8 cellular contexts compared by ENCODE assay signal in the genomic region with DNA sequence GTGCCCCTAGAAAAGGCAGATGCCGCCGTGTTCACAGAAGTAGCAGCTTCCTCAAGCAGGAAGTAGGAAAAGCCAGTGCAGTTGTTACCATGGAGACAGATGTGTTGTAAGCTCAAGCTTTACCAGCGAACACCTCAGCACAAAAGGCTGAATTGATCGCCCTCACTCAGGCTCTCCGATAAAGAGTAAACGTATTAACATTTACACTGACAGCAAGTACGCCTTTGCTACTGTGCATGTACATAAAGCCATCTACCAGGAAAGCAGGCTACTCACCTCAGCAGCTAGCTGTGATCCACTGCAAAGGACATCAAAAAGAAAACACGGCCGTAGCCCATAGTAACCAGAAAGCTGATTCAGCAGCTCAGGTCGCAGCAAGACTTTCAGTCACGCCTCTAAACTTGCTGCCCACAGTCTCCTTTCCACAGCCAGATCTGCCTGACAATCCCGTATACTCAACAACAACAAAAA.
DNase-seq lines count a peak whose midpoint lies in the region; ATAC-seq and TF ChIP-seq lines count a peak whose summit lies in the region.
"Not testable (repeated sequence)": the region's sequence is repeated elsewhere in the genome, so short reads cannot be mapped to it uniquely, and the experiment has no call there.

No MANE protein-coding gene starts in this region.

- H3K36me3 Mint-ChIP-seq in activated CD4-positive, alpha-beta memory T cell treated with anti-CD3 and anti-CD28 coated beads for 36 hours; activated naive CD8-positive, alpha-beta T cell treated with anti-CD3 and anti-CD28 coated beads, Interleukin-2, amount 10 ng/mL, durations not matched to agents 7 days and 5 days: not testable (repeated sequence)

- WGBS in transverse colon (ENCODE audit: low coverage in 1 of 2), 2 donors, result 5% methylated on average over 12 of the region's 12 CpGs; no CpG with 5 or more reads in 1 of the 2 donors

- H3K27ac Mint-ChIP-seq in activated CD4-positive, alpha-beta memory T cell treated with anti-CD3 and anti-CD28 coated beads for 36 hours, result peak overlapping the region; percentile 99
- H3K27ac Mint-ChIP-seq in activated naive CD8-positive, alpha-beta T cell treated with anti-CD3 and anti-CD28 coated beads, Interleukin-2, amount 10 ng/mL, durations not matched to agents 7 days and 5 days, result peak overlapping the region; percentile 98

- not testable (repeated sequence) for H3K4me1 ChIP-seq in HAP-1; mononuclear cell (ENCODE audit: insufficient read depth, low read length)
- peaks cover 5 to 23% (median 5%) of the 10 kb centered on the region in 4 donors for H3K4me1 ChIP-seq in transverse colon

- H3K4me3 ChIP-seq in HAP-1; fibroblast of pulmonary artery (replicated peaks; ENCODE audit: low read depth, low read length): not testable (repeated sequence)
- H3K4me3 ChIP-seq in mononuclear cell (ENCODE audit: low read length), result peak overlapping the region; percentile 29
- peak overlapping the region in 2 of 4 donors; percentile 12 to 44 for H3K4me3 ChIP-seq in transverse colon

- CTCF ChIA-PET in activated CD4-positive, alpha-beta memory T cell treated with anti-CD3 and anti-CD28 coated beads for 36 hours (lab: Charles Lee), result interaction anchor here (4.2 kb wide), 1 partner anchor 72 kb away, joined by 18 read pairs; no protein-coding TSS in a partner anchor

- in situ Hi-C loops in HAP-1 (cut with MboI; ENCODE audit: low sequenced_read_pairs); transverse colon (cut with MboI; ENCODE audit: low pct_ligation_motif_present in 1 of 4, low pct_unique_long_range_greater_than_20kb in 1 of 4, low sequenced_read_pairs in 3 of 4): not testable (repeated sequence)

- not testable (repeated sequence) for H3K36me3 ChIP-seq in HAP-1 (replicated peaks); transverse colon

- peak overlapping the region; percentile 80 for H3K4me3 Mint-ChIP-seq in activated CD4-positive, alpha-beta memory T cell treated with anti-CD3 and anti-CD28 coated beads for 36 hours
- peak overlapping the region; percentile 92 for H3K4me3 Mint-ChIP-seq in activated naive CD8-positive, alpha-beta T cell treated with anti-CD3 and anti-CD28 coated beads, Interleukin-2, amount 10 ng/mL, durations not matched to agents 7 days and 5 days

- peak; percentile 13 for TF ChIP-seq POLR2A in transverse colon (IDR thresholded peaks at IDR 0.05)

- H3K27me3 Mint-ChIP-seq in activated CD4-positive, alpha-beta memory T cell treated with anti-CD3 and anti-CD28 coated beads for 36 hours; activated naive CD8-positive, alpha-beta T cell treated with anti-CD3 and anti-CD28 coated beads, Interleukin-2, amount 10 ng/mL, durations not matched to agents 7 days and 5 days: not testable (repeated sequence)

- H3K9me3 Mint-ChIP-seq in activated CD4-positive, alpha-beta memory T cell treated with anti-CD3 and anti-CD28 coated beads for 36 hours; activated naive CD8-positive, alpha-beta T cell treated with anti-CD3 and anti-CD28 coated beads, Interleukin-2, amount 10 ng/mL, durations not matched to agents 7 days and 5 days: not testable (repeated sequence)

- H3K4me1 Mint-ChIP-seq in activated CD4-positive, alpha-beta memory T cell treated with anti-CD3 and anti-CD28 coated beads for 36 hours (ENCODE audit: low read depth), result peaks cover 53% of the 10 kb centered on the region
- peaks cover 46% of the 10 kb centered on the region for H3K4me1 Mint-ChIP-seq in activated naive CD8-positive, alpha-beta T cell treated with anti-CD3 and anti-CD28 coated beads, Interleukin-2, amount 10 ng/mL, durations not matched to agents 7 days and 5 days

- intact Hi-C loops in activated CD4-positive, alpha-beta memory T cell treated with anti-CD3 and anti-CD28 coated beads for 36 hours (cut with micrococcal nuclease), result loop anchor here (10.0 kb wide), 4 partner anchors 51 to 511 kb away; partner anchors contain the start of gene WDR1
- intact Hi-C loops in transverse colon (cut with DNase I; ENCODE audit: low total_unique reads), result not testable (repeated sequence)

- POLR2A ChIA-PET in activated CD4-positive, alpha-beta memory T cell treated with anti-CD3 and anti-CD28 coated beads for 36 hours (lab: Charles Lee), result not testable (repeated sequence)
- POLR2A ChIA-PET in activated naive CD8-positive, alpha-beta T cell treated with anti-CD3 and anti-CD28 coated beads, Interleukin-2, amount 10 ng/mL, durations not matched to agents 7 days and 5 days (lab: Charles Lee), result interaction anchor here (1.2 kb wide), 1 partner anchor 513 kb away, joined by 3 read pairs; the partner anchor contains the start of gene WDR1

- not testable (repeated sequence) for H3K9me3 ChIP-seq in HAP-1; mononuclear cell (ENCODE audit: low read depth, low read length); transverse colon

- not testable (repeated sequence) for TF ChIP-seq CTCF in fibroblast of pulmonary artery (IDR thresholded peaks at IDR 0.05; ENCODE audit: low read length, missing control alignments); transverse colon (IDR thresholded peaks at IDR 0.05)

- DNase-seq in HAP-1 (ENCODE audit: low spot score in 2 of 2), result peak; percentile 43 to 45
- DNase-seq in NOMO-1 (lab: John Stamatoyannopoulos, UW; ENCODE audit: unreplicated experiment in 2 of 2), result peak; percentile 24 to 66
- DNase-seq in activated CD4-positive, alpha-beta memory T cell treated with anti-CD3 and anti-CD28 coated beads for 36 hours, result peak; percentile 70
- peak; percentile 41 for DNase-seq in activated naive CD8-positive, alpha-beta T cell treated with anti-CD3 and anti-CD28 coated beads, Interleukin-2, amount 10 ng/mL, durations not matched to agents 7 days and 5 days
- DNase-seq in fibroblast of pulmonary artery (ENCODE audit: low read depth), result peak; percentile 16
- peak; percentile 54 for DNase-seq in stimulated activated CD4-positive, alpha-beta T cell treated with anti-CD3 and anti-CD28 coated beads, Interleukin-1b, Interleukin-23, amount 100 ng/mL, for 48 hours
- DNase-seq in transverse colon, result peak; percentile 36

- ATAC-seq in activated naive CD8-positive, alpha-beta T cell treated with anti-CD3 and anti-CD28 coated beads, Interleukin-2, amount 10 ng/mL, durations not matched to agents 7 days and 5 days (ENCODE audit: low read depth), result not testable (repeated sequence)

- not testable (repeated sequence) for TF ChIP-seq EP300 in transverse colon (IDR thresholded peaks at IDR 0.05; ENCODE audit: low read depth)

- peak overlapping the region; percentile 54 to 81 (median 76) for H3K27ac ChIP-seq in transverse colon

- not testable (repeated sequence) for H3K27me3 ChIP-seq in HAP-1 (ENCODE audit: low read depth); mononuclear cell (ENCODE audit: insufficient read depth, low read length); transverse colon

Comparison
In these comparisons a context has a peak if more than half of its experiments do, and no peak if none do; other contexts are left out.
1. DNase-seq: peak in every context shown above with its lines; median percentile 70 in activated CD4-positive, alpha-beta memory T cell treated with anti-CD3 and anti-CD28 coated beads for 36 hours; 54 in stimulated activated CD4-positive, alpha-beta T cell treated with anti-CD3 and anti-CD28 coated beads, Interleukin-1b, Interleukin-23, amount 100 ng/mL, for 48 hours; 45 in NOMO-1; 44 in HAP-1; 41 in activated naive CD8-positive, alpha-beta T cell treated with anti-CD3 and anti-CD28 coated beads, Interleukin-2, amount 10 ng/mL, durations not matched to agents 7 days and 5 days; 36 in transverse colon; 16 in fibroblast of pulmonary artery.